Comparison of ENCODE assay signal across 17 cellular contexts in genomic region chr20:3037654-3038053, GRCh38. TPM values are rescaled to one million over a fixed set of nuclear protein-coding genes. Genes with fewer than 3 reads are reported as not detected.
DNase-seq lines count a peak whose midpoint lies in the region; ATAC-seq, FAIRE-seq and TF ChIP-seq lines count a peak whose summit lies in the region.
"Had no signal": no experiment of that assay in that cellular context is flagged by ENCODE, and none has a peak within 500 bp of the region (broad histone marks: within the 10 kb centered on the region; RNA-seq: fewer than 3 reads in every experiment).

No MANE protein-coding gene starts in this region.

- H3K27me3 ChIP-seq in sigmoid colon (no peaks in the 10 kb centered on the region), foreskin keratinocyte (no peaks in the 10 kb centered on the region), MG63 (no peaks in the 10 kb centered on the region)

- H3K4me3 ChIP-seq in A549 (no peak overlapping the region), HEK293 (ENCODE audit: low read depth, low read length) (no peak overlapping the region), sigmoid colon (no peak overlapping the region), MG63 (no peak overlapping the region)
- H3K4me3 ChIP-seq: GM23338 had no signal

- no peaks in the 10 kb centered on the region for H3K9me3 ChIP-seq in A549
- H3K9me3 ChIP-seq in HEK293 (ENCODE audit: control insufficient read depth, insufficient read depth, low read depth, low read length): no peaks in the 10 kb centered on the region
- H3K9me3 ChIP-seq in sigmoid colon: no peaks in the 10 kb centered on the region
- H3K9me3 ChIP-seq in MG63: no peaks in the 10 kb centered on the region

- peaks cover 31 to 74% of the 10 kb centered on the region in 2 experiments for H3K36me3 ChIP-seq in HEK293 (ENCODE audit: control insufficient read depth in 2 of 2, insufficient read depth in 1 of 2, low read length in 2 of 2)
- H3K36me3 ChIP-seq in sigmoid colon: peaks cover 14 to 70% (median 40%) of the 10 kb centered on the region in 4 donors
- no peaks in the 10 kb centered on the region; the same call in 1 of the 2 replicates for H3K36me3 ChIP-seq in MG63

- DNase-seq in A549 (ENCODE audit: low read depth in 1 of 2, low spot score in 1 of 2): no peak
- peak; percentile 61 for DNase-seq in left lobe of liver (ENCODE audit: low spot score)
- DNase-seq in sigmoid colon: peak; percentile 32
- DNase-seq in foreskin keratinocyte: no peak
- no peak for DNase-seq in superior temporal gyrus (ENCODE audit: extremely low spot score)
- no peak for DNase-seq in MG63
- DNase-seq: CD8-positive, alpha-beta memory T cell; DMS79; H7 had no signal

- H3K4me1 ChIP-seq in A549 (peaks cover 9% of the 10 kb centered on the region; the same call in 2 of the 3 replicates), HEK293 (ENCODE audit: control insufficient read depth, insufficient read depth, low read length) (peaks cover 12% of the 10 kb centered on the region), sigmoid colon (no peaks in the 10 kb centered on the region), foreskin keratinocyte (no peaks in the 10 kb centered on the region)

- POLR2A ChIA-PET in A549 (lab: Yijun Ruan, JAX): no interaction called here
- POLR2A ChIA-PET in HEK293 (lab: Yijun Ruan, JAX): no interaction called here

- TF ChIP-seq POLR2A in A549 (IDR thresholded peaks at IDR 0.05; ENCODE audit: low read length) (no peak), sigmoid colon (IDR thresholded peaks at IDR 0.05) (no peak)

- no peak for TF ChIP-seq RAD21 in A549 (conservative IDR thresholded peaks at IDR 0.05 in 1 of 2, IDR thresholded peaks at IDR 0.05 in 1 of 2)

- ATAC-seq in A549: no peak
- ATAC-seq in left lobe of liver: peak; percentile 65
- ATAC-seq in foreskin keratinocyte: no peak
- ATAC-seq: GM23338 had no signal

- peak; percentile 43 for FAIRE-seq in A549 (lab: Jason Lieb, UNC)
- FAIRE-seq: GM12891 had no signal

- TF ChIP-seq EP300 in A549 (IDR thresholded peaks at IDR 0.05) (no peak), sigmoid colon (IDR thresholded peaks at IDR 0.05) (no peak)

- 86% methylated on average over 3 of the region's 3 CpGs for WGBS in A549 (ENCODE audit: missing lambda C conversion rate)
- WGBS in sigmoid colon, 2 donors: 90 to 91% methylated on average over 3 of the region's 3 CpGs

- no peak overlapping the region for H3K27ac ChIP-seq in A549
- H3K27ac ChIP-seq in HEK293 (ENCODE audit: extremely low read depth, low read depth, low read length): no peak overlapping the region
- H3K27ac ChIP-seq in sigmoid colon: no peak overlapping the region
- no peak overlapping the region for H3K27ac ChIP-seq in foreskin keratinocyte

- intact Hi-C loops in sigmoid colon (cut with DNase I): no loop called here

- H3K4me2 ChIP-seq in A549: no peak overlapping the region
- H3K4me2 ChIP-seq: GM23338 had no signal

- CTCF ChIA-PET in A549 (lab: Yijun Ruan, JAX): interaction anchor here (1.4 kb wide), 1 partner anchor 16 kb away, joined by 6 read pairs; no protein-coding TSS in a partner anchor
- CTCF ChIA-PET in HEK293 (lab: Yijun Ruan, JAX): interaction anchor here (0.6 kb wide), 1 partner anchor 1742 kb away, joined by 3 read pairs; no protein-coding TSS in a partner anchor

- TF ChIP-seq CTCF in A549 (IDR thresholded peaks at IDR 0.05): no peak
- no peak for TF ChIP-seq CTCF in HEK293 (tag by site-specific recombination; IDR thresholded peaks at IDR 0.05)
- TF ChIP-seq CTCF in sigmoid colon (IDR thresholded peaks at IDR 0.05): no peak
- TF ChIP-seq CTCF in foreskin keratinocyte (conservative IDR thresholded peaks at IDR 0.05): no peak

TF ChIP-seq in A549, 52 proteins besides CTCF, POLR2A, EP300 and RAD21 (continues in another document):
- no peak for TF ChIP-seq USF2 (IDR thresholded peaks at IDR 0.05)
- TF ChIP-seq MYC (IDR thresholded peaks at IDR 0.05; ENCODE audit: borderline replicate concordance, low read length): no peak
- TF ChIP-seq KDM1A (IDR thresholded peaks at IDR 0.05; ENCODE audit: low read depth): no peak
- no peak for TF ChIP-seq JUN (IDR thresholded peaks at IDR 0.05)
- TF ChIP-seq SMC3 (IDR thresholded peaks at IDR 0.05): no peak
- no peak for TF ChIP-seq CHD2 (IDR thresholded peaks at IDR 0.05; ENCODE audit: low read length, partially characterized antibody)
- no peak for TF ChIP-seq CBX2 (IDR thresholded peaks at IDR 0.05; ENCODE audit: borderline replicate concordance, low read depth)
- no peak for TF ChIP-seq HOXB13 (CRISPR knock-in tag; IDR thresholded peaks at IDR 0.05; ENCODE audit: low read depth)
- TF ChIP-seq FOSB (CRISPR knock-in tag; IDR thresholded peaks at IDR 0.05): no peak

TF ChIP-seq in HEK293, 187 proteins besides CTCF, POLR2A, EP300 and RAD21 (continues in another document):
- TF ChIP-seq ZBTB11 (tag by site-specific recombination; conservative IDR thresholded peaks at IDR 0.05; ENCODE audit: low read depth) (no peak), ZNF324 (tag by site-specific recombination; IDR thresholded peaks at IDR 0.05) (no peak), PRDM1 (tag by site-specific recombination; IDR thresholded peaks at IDR 0.05) (peak; percentile 20; the same call in 1 of the 2 replicates), KLF10 (tag by site-specific recombination; IDR thresholded peaks at IDR 0.05) (no peak)

RNA-seq across cellular contexts. Expression of gene GNRH2, which starts 5.8 kb away (rescaled TPM):
- not detected in 2 replicates for polyA plus RNA-seq in A549 (2011; rRNA removed)
- polyA plus RNA-seq in A549 (2012; cell fraction: cytosol; rRNA removed): 0.17 and 0.31 TPM in 2 replicates
- polyA plus RNA-seq in A549 (2012; cell fraction: nucleus; rRNA removed): 2.1 and 3.4 TPM in 2 replicates
- 0.12 to 0.20 TPM in 2 of 3 replicates, not detected in the other for polyA plus RNA-seq in A549 (2017; fragmentation: RNase III; extraction: RNeasy Plus Mini Kit Qiagen cat#74134 plus additional on column Dnase treatment)
- 0.50 and 0.63 TPM in 2 replicates for polyA minus RNA-seq in A549 (2011; rRNA and poly(A)+ RNA removed)
- 1.6 TPM for total RNA-seq in left lobe of liver
- total RNA-seq in sigmoid colon: 1 to 10 TPM in 1 of 4 donors, not detected in 3; 1.6 TPM
- polyA plus RNA-seq in sigmoid colon: 1 to 10 TPM in 1 of 3 donors, under 1 TPM in 1, not detected in 1; 0.34 to 8.4 TPM
- total RNA-seq in foreskin keratinocyte: not detected in 2 replicates
- polyA plus RNA-seq in foreskin keratinocyte: not detected in 2 replicates
- total RNA-seq in MG63 (2014; rRNA removed; shearing (Covaris generic); ENCODE audit: low replicate concordance): not detected in 2 replicates
- total RNA-seq: G401, GM23338, H7 had no signal
- polyA plus RNA-seq: BJ; CD14-positive monocyte; CD8-positive, alpha-beta memory T cell; GM23338; IgD-negative memory B cell had no signal

RNA-seq across cellular contexts. Expression of gene MRPS26, which starts 8.2 kb away (rescaled TPM):
- 69.4 and 71.3 TPM in 2 replicates for polyA plus RNA-seq in A549 (2011; rRNA removed)
- 253 and 262 TPM in 2 replicates for polyA plus RNA-seq in A549 (2012; cell fraction: cytosol; rRNA removed)
- polyA plus RNA-seq in A549 (2012; cell fraction: nucleus; rRNA removed): 125 and 159 TPM in 2 replicates
- polyA plus RNA-seq in A549 (2017; fragmentation: RNase III; extraction: RNeasy Plus Mini Kit Qiagen cat#74134 plus additional on column Dnase treatment): 106 to 111 TPM (median 107 TPM) in 3 replicates
- 30.7 and 30.9 TPM in 2 replicates for polyA minus RNA-seq in A549 (2011; rRNA and poly(A)+ RNA removed)
- 48.3 TPM for total RNA-seq in left lobe of liver
- 10 to 100 TPM; 33.5 to 71.7 (median 65.0) TPM for total RNA-seq in sigmoid colon
- polyA plus RNA-seq in sigmoid colon: 10 to 100 TPM; 46.8 to 61.3 (median 48.8) TPM
- 67.7 and 81.4 TPM in 2 replicates for total RNA-seq in foreskin keratinocyte
- polyA plus RNA-seq in foreskin keratinocyte: 96.9 and 101 TPM in 2 replicates
- 44.1 and 63.8 TPM in 2 replicates for total RNA-seq in MG63 (2014; rRNA removed; shearing (Covaris generic); ENCODE audit: low replicate concordance)

RNA-seq across cellular contexts. Expression of gene OXT, which starts 33.8 kb away (rescaled TPM):
- polyA plus RNA-seq in A549 (2011; rRNA removed): not detected in 2 replicates
- polyA plus RNA-seq in A549 (2012; cell fraction: cytosol; rRNA removed): not detected in 2 replicates
- not detected in 2 replicates for polyA plus RNA-seq in A549 (2012; cell fraction: nucleus; rRNA removed)
- polyA plus RNA-seq in A549 (2017; fragmentation: RNase III; extraction: RNeasy Plus Mini Kit Qiagen cat#74134 plus additional on column Dnase treatment): not detected in 3 replicates
- not detected in 2 replicates for polyA minus RNA-seq in A549 (2011; rRNA and poly(A)+ RNA removed)
- total RNA-seq in left lobe of liver: 8.4 TPM
- total RNA-seq in sigmoid colon: not detected
- under 1 TPM in 1 of 3 donors, not detected in 2; 0.29 TPM for polyA plus RNA-seq in sigmoid colon
- total RNA-seq in foreskin keratinocyte: not detected in 2 replicates
- polyA plus RNA-seq in foreskin keratinocyte: not detected in 2 replicates
- total RNA-seq in MG63 (2014; rRNA removed; shearing (Covaris generic); ENCODE audit: low replicate concordance): not detected in 2 replicates
- total RNA-seq: A673, G401, GM23338 had no signal
- polyA plus RNA-seq: BJ, CD14-positive monocyte had no signal

RNA-seq across cellular contexts. Expression of gene AVP, which starts 46.9 kb away (rescaled TPM):
- polyA plus RNA-seq in A549 (2011; rRNA removed) (not detected in 2 replicates), A549 (2017; fragmentation: RNase III; extraction: RNeasy Plus Mini Kit Qiagen cat#74134 plus additional on column Dnase treatment) (not detected in 3 replicates), sigmoid colon (not detected), foreskin keratinocyte (not detected in 2 replicates)
- not detected in 2 replicates for polyA plus RNA-seq in A549 (2012; cell fraction: cytosol; rRNA removed)
- not detected in 2 replicates for polyA plus RNA-seq in A549 (2012; cell fraction: nucleus; rRNA removed)
- polyA minus RNA-seq in A549 (2011; rRNA and poly(A)+ RNA removed): not detected in 2 replicates
- total RNA-seq in left lobe of liver (not detected), sigmoid colon (not detected), foreskin keratinocyte (not detected in 2 replicates)
- total RNA-seq in MG63 (2014; rRNA removed; shearing (Covaris generic); ENCODE audit: low replicate concordance): not detected in 2 replicates
- total RNA-seq: A673; CD8-positive, alpha-beta memory T cell; G401; GM23338; H7 had no signal
- polyA plus RNA-seq: BJ; CD14-positive monocyte; CD8-positive, alpha-beta memory T cell; IgD-negative memory B cell had no signal

Comparison
In these comparisons a context has a peak if more than half of its experiments do, and no peak if none do; other contexts are left out.
1. DNase-seq: peak in left lobe of liver (single experiment) and sigmoid colon (single experiment); none in A549 (0 of 2), foreskin keratinocyte (0 of 2), superior temporal gyrus (single experiment) and MG63 (single experiment).